23 cellular contexts compared by ENCODE assay signal in the genomic region with DNA sequence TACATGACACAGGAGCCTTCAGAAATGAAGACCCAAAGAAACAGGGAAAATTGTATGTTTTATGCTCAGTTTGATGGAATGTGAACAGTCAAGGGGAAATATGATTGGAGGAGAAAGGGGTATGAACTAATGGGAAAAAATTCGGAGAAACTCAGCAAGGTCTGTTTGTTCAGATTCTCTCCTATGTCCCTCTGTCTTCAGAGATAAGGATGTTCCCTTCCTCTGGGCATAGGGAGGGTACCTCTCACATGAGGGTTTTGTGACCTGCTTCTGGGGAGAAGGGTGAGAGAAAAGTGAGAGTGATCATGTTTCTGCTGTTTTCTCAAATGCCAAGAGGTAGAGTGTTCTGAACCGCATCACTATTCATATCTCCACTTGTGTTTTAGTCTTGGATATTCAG.
"Had no signal": no experiment of that assay in that cellular context is flagged by ENCODE, and none has a peak within 500 bp of the region (broad histone marks: within the 10 kb centered on the region; RNA-seq: fewer than 3 reads in every experiment).

No MANE protein-coding gene starts in this region.

- H3K4me3 ChIP-seq: gastroesophageal sphincter, heart left ventricle, ovary, prostate gland, right atrium auricular region, upper lobe of right lung had no signal

- H3K4me3 Mint-ChIP-seq: activated CD4-positive, alpha-beta T cell treated with anti-CD3 and anti-CD28 coated beads, Interleukin-2, amount 10 ng/mL, durations not matched to agents 7 days and 5 days; activated CD8-positive, alpha-beta memory T cell treated with anti-CD3 and anti-CD28 coated beads, Interleukin-2, amount 10 ng/mL, durations not matched to agents 7 days and 5 days; activated CD8-positive, alpha-beta T cell treated with anti-CD3 and anti-CD28 coated beads for 36 hours; activated naive CD8-positive, alpha-beta T cell treated with anti-CD3 and anti-CD28 coated beads, Interleukin-2, amount 50 U/mL, for 24 hours; activated T-helper 1 cell treated with anti-CD3 and anti-CD28 coated beads, Interleukin-12 subunit alpha, Interleukin-12 subunit beta, Interleukin-2, Interleukin-4 antibody, amounts not matched to agents 30 ng/mL and 10 ng/mL and 1 ng/mL, durations not matched to agents 14 hours and 24 hours and 36 hours; endodermal cell; memory B cell; nephron had no signal

- DNase-seq: activated CD4-positive, alpha-beta T cell treated with anti-CD3 and anti-CD28 coated beads, Interleukin-2, amount 10 ng/mL, durations not matched to agents 7 days and 5 days; activated CD8-positive, alpha-beta memory T cell treated with anti-CD3 and anti-CD28 coated beads, Interleukin-2, amount 10 ng/mL, durations not matched to agents 7 days and 5 days; activated CD8-positive, alpha-beta T cell treated with anti-CD3 and anti-CD28 coated beads for 36 hours; activated gamma-delta T cell; activated naive CD4-positive, alpha-beta T cell treated with anti-CD3 and anti-CD28 coated beads, Interleukin-2, amount 50 U/mL, for 16 hours; activated naive CD8-positive, alpha-beta T cell treated with anti-CD3 and anti-CD28 coated beads, Interleukin-2, amount 50 U/mL, for 24 hours; cerebellar nuclear complex; cortex of kidney; endodermal cell; heart left ventricle; left cardiac atrium; ovary; stimulated activated CD4-positive, alpha-beta T cell treated with anti-CD3 and anti-CD28 coated beads, Interleukin-4, amount 100 ng/mL, for 4 hours; stimulated activated naive CD8-positive, alpha-beta T cell treated with anti-CD3 and anti-CD28 coated beads, Interleukin-15, Interleukin-2, amounts not matched to agents 100 U/mL and 50 U/mL, for 24 hours; upper lobe of right lung had no signal

- H3K27ac Mint-ChIP-seq: activated CD4-positive, alpha-beta T cell treated with anti-CD3 and anti-CD28 coated beads, Interleukin-2, amount 10 ng/mL, durations not matched to agents 7 days and 5 days; activated CD8-positive, alpha-beta memory T cell treated with anti-CD3 and anti-CD28 coated beads, Interleukin-2, amount 10 ng/mL, durations not matched to agents 7 days and 5 days; activated CD8-positive, alpha-beta T cell treated with anti-CD3 and anti-CD28 coated beads for 36 hours; activated naive CD8-positive, alpha-beta T cell treated with anti-CD3 and anti-CD28 coated beads, Interleukin-2, amount 50 U/mL, for 24 hours; activated T-helper 1 cell treated with anti-CD3 and anti-CD28 coated beads, Interleukin-12 subunit alpha, Interleukin-12 subunit beta, Interleukin-2, Interleukin-4 antibody, amounts not matched to agents 30 ng/mL and 10 ng/mL and 1 ng/mL, durations not matched to agents 14 hours and 24 hours and 36 hours; memory B cell; nephron had no signal

- H3K36me3 ChIP-seq: gastroesophageal sphincter, heart left ventricle, neutrophil, ovary, prostate gland, right atrium auricular region, upper lobe of right lung had no signal

- H3K4me1 Mint-ChIP-seq: activated CD4-positive, alpha-beta T cell treated with anti-CD3 and anti-CD28 coated beads, Interleukin-2, amount 10 ng/mL, durations not matched to agents 7 days and 5 days; activated naive CD8-positive, alpha-beta T cell treated with anti-CD3 and anti-CD28 coated beads, Interleukin-2, amount 50 U/mL, for 24 hours; endodermal cell; memory B cell had no signal

- H3K27me3 ChIP-seq: gastroesophageal sphincter, heart left ventricle, neutrophil, ovary, right atrium auricular region, upper lobe of right lung had no signal

- H3K4me1 ChIP-seq: heart left ventricle, prostate gland, right atrium auricular region, upper lobe of right lung had no signal

- H3K9me3 Mint-ChIP-seq: activated CD4-positive, alpha-beta T cell treated with anti-CD3 and anti-CD28 coated beads, Interleukin-2, amount 10 ng/mL, durations not matched to agents 7 days and 5 days; activated CD8-positive, alpha-beta T cell treated with anti-CD3 and anti-CD28 coated beads for 36 hours; activated naive CD8-positive, alpha-beta T cell treated with anti-CD3 and anti-CD28 coated beads, Interleukin-2, amount 50 U/mL, for 24 hours; activated T-helper 1 cell treated with anti-CD3 and anti-CD28 coated beads, Interleukin-12 subunit alpha, Interleukin-12 subunit beta, Interleukin-2, Interleukin-4 antibody, amounts not matched to agents 30 ng/mL and 10 ng/mL and 1 ng/mL, durations not matched to agents 14 hours and 24 hours and 36 hours; endodermal cell; nephron had no signal

- H3K27ac ChIP-seq: gastroesophageal sphincter, heart left ventricle, neutrophil, ovary, prostate gland, right atrium auricular region, upper lobe of right lung had no signal

- H3K36me3 Mint-ChIP-seq: activated CD8-positive, alpha-beta memory T cell treated with anti-CD3 and anti-CD28 coated beads, Interleukin-2, amount 10 ng/mL, durations not matched to agents 7 days and 5 days had no signal

- H3K9me3 ChIP-seq: gastroesophageal sphincter, heart left ventricle, neutrophil, ovary, prostate gland, right atrium auricular region, upper lobe of right lung had no signal

- ATAC-seq: activated CD4-positive, CD25-positive, alpha-beta regulatory T cell treated with anti-CD3 and anti-CD28 coated beads, Interleukin-2, amount 50 U/mL, for 24 hours; activated CD8-positive, alpha-beta memory T cell treated with anti-CD3 and anti-CD28 coated beads, Interleukin-2, amount 10 ng/mL, durations not matched to agents 7 days and 5 days; activated CD8-positive, alpha-beta T cell treated with anti-CD3 and anti-CD28 coated beads for 36 hours; activated naive CD8-positive, alpha-beta T cell treated with anti-CD3 and anti-CD28 coated beads, Interleukin-2, amount 50 U/mL, for 24 hours; gastroesophageal sphincter; heart left ventricle; left cardiac atrium; stimulated activated naive CD8-positive, alpha-beta T cell treated with anti-CD3 and anti-CD28 coated beads, Interleukin-15, Interleukin-2, amounts not matched to agents 100 U/mL and 50 U/mL, for 24 hours; upper lobe of right lung had no signal

- H3K27me3 Mint-ChIP-seq: activated CD4-positive, alpha-beta T cell treated with anti-CD3 and anti-CD28 coated beads, Interleukin-2, amount 10 ng/mL, durations not matched to agents 7 days and 5 days; activated CD8-positive, alpha-beta memory T cell treated with anti-CD3 and anti-CD28 coated beads, Interleukin-2, amount 10 ng/mL, durations not matched to agents 7 days and 5 days; activated CD8-positive, alpha-beta T cell treated with anti-CD3 and anti-CD28 coated beads for 36 hours; activated naive CD8-positive, alpha-beta T cell treated with anti-CD3 and anti-CD28 coated beads, Interleukin-2, amount 50 U/mL, for 24 hours; memory B cell had no signal
